ENCODE assay signal across 11 cellular contexts in genomic region chr1:224565186-224565585, GRCh38. TPM values are rescaled to one million over a fixed set of nuclear protein-coding genes. Genes with fewer than 3 reads are reported as not detected.
DNase-seq lines count a peak whose midpoint lies in the region; ATAC-seq and TF ChIP-seq lines count a peak whose summit lies in the region.
"Had no signal": no experiment of that assay in that cellular context is flagged by ENCODE, and none has a peak within 500 bp of the region (broad histone marks: within the 10 kb centered on the region; RNA-seq: fewer than 3 reads in every experiment).

No MANE protein-coding gene starts in this region.

- H3K27me3 ChIP-seq in A673 (replicated peaks; ENCODE audit: insufficient read depth, low read depth, low read length, poor library complexity), result no peaks in the 10 kb centered on the region
- H3K27me3 ChIP-seq: heart right ventricle, suprapubic skin had no signal

- TF ChIP-seq CTCF in A673 (conservative IDR thresholded peaks at IDR 0.05; ENCODE audit: low read depth, low read length) (no peak), HFFc6 (IDR thresholded peaks at IDR 0.05) (no peak)

- DNase-seq in A673 (ENCODE audit: low spot score), result peak; percentile 49
- peak; percentile 97 for DNase-seq in HFFc6
- DNase-seq in SW 1271 (lab: John Stamatoyannopoulos, UW), result peak; percentile 42 to 81
- DNase-seq in foreskin melanocyte, result peak; percentile 66
- DNase-seq in iPS-NIHi11 (ENCODE audit: low spot score), result no peak
- DNase-seq: heart right ventricle, Right ventricle myocardium superior had no signal

- peaks cover 21% of the 10 kb centered on the region for H3K36me3 Mint-ChIP-seq in HFFc6 (ENCODE audit: low read depth)

- H3K27me3 Mint-ChIP-seq in HFFc6 (ENCODE audit: insufficient read depth), result peaks cover 2% of the 10 kb centered on the region; the same call in 1 of the 2 replicates

- H3K36me3 ChIP-seq in A673 (ENCODE audit: insufficient read depth, low read length, poor library complexity, severe bottlenecking), result no peaks in the 10 kb centered on the region
- H3K36me3 ChIP-seq: heart right ventricle, suprapubic skin had no signal

- POLR2A ChIA-PET in A673 (lab: Charles Lee; ENCODE audit: low non-redundant PET), result no interaction called here

- peaks cover 15% of the 10 kb centered on the region for H3K9me3 Mint-ChIP-seq in HFFc6

- H3K4me3 Mint-ChIP-seq in HFFc6, result peak overlapping the region; percentile 80

- no peak for ATAC-seq in GM21619 (IDR thresholded peaks at IDR 0.05; ENCODE audit: unreplicated experiment)
- no peak for ATAC-seq in HG03520 (IDR thresholded peaks at IDR 0.05; ENCODE audit: unreplicated experiment)
- no peak for ATAC-seq in GM18867 (IDR thresholded peaks at IDR 0.05; ENCODE audit: unreplicated experiment)

- CTCF ChIA-PET in A673 (lab: Charles Lee), result no interaction called here

- no peaks in the 10 kb centered on the region for H3K4me1 ChIP-seq in A673 (ENCODE audit: insufficient read depth, low read length, poor library complexity, severe bottlenecking)
- H3K4me1 ChIP-seq: suprapubic skin had no signal

- no peaks in the 10 kb centered on the region for H3K9me3 ChIP-seq in A673 (ENCODE audit: low read depth, low read length, poor library complexity, severe bottlenecking)
- H3K9me3 ChIP-seq: suprapubic skin had no signal

- intact Hi-C loops in A673 (cut with micrococcal nuclease; ENCODE audit: unreplicated experiment), result no loop called here

- H3K4me1 Mint-ChIP-seq in HFFc6 (ENCODE audit: low read depth), result peaks cover 77% of the 10 kb centered on the region

- no peak overlapping the region for H3K4me3 ChIP-seq in A673 (ENCODE audit: low read depth, low read length, poor library complexity, severe bottlenecking)
- H3K4me3 ChIP-seq: heart right ventricle, suprapubic skin had no signal

- BruUV-seq in A673 (replicated peaks; lab: Mats Ljungman, UMichigan), result no TSS peak

- H3K27ac ChIP-seq in A673 (ENCODE audit: low read depth, low read length, poor library complexity, severe bottlenecking), result no peak overlapping the region
- H3K27ac ChIP-seq: heart right ventricle, suprapubic skin had no signal

- H3K27ac Mint-ChIP-seq in HFFc6, result peak overlapping the region; percentile 96

RNA-seq across cellular contexts. Expression of gene CNIH3, which starts 50.9 kb away (rescaled TPM):
- 3.7 and 3.8 TPM in 2 replicates for total RNA-seq in A673 (2021)
- total RNA-seq in HFFc6 (2021; fragmentation: NEBNext Ultra II Directional; extraction: Animal tissue kit (Norgen Biotek cat#: 25700)), result 10 to 100 TPM; 18.6 to 32.3 (median 30.5) TPM
